Comparison of ENCODE assay signal across 1 cellular context in the genomic region with DNA sequence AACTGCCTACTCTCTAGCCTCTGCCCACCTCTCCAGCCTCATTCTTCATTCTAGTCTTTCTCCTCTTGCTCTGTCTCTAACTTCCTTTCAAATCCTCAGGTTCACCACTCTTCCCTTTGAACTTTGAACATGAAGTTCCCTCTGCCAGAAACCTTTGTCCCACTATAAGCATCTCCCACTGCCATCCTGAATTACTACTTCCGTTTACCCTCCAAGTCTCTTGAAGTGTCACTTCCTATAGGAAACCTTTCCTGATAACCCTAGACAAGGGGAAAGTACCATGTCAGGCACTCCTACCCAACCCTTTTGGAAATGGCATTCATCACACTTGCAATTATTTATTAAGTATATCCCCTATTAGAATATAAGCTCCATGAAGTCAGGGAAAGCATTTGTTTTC.
TF ChIP-seq lines count a peak whose summit lies in the region.

No MANE protein-coding gene starts in this region.

TF ChIP-seq in WTC11, 78 proteins besides CTCF, POLR2A, EP300 and RAD21:
- TF ChIP-seq E2F5 (CRISPR knock-in tag; IDR thresholded peaks at IDR 0.05) (no peak), GRHL2 (CRISPR knock-in tag; IDR thresholded peaks at IDR 0.05; ENCODE audit: insufficient replicate concordance, severe bottlenecking) (no peak), TCF7 (CRISPR knock-in tag; IDR thresholded peaks at IDR 0.05; ENCODE audit: low read depth) (no peak), RORB (CRISPR knock-in tag; IDR thresholded peaks at IDR 0.05) (no peak), ESRRA (CRISPR knock-in tag; IDR thresholded peaks at IDR 0.05; ENCODE audit: borderline replicate concordance) (no peak), ZNF671 (CRISPR knock-in tag; IDR thresholded peaks at IDR 0.05) (no peak), NR2C2 (CRISPR knock-in tag; IDR thresholded peaks at IDR 0.05) (no peak), ELF4 (CRISPR knock-in tag; IDR thresholded peaks at IDR 0.05; ENCODE audit: low read depth) (no peak), CREM (CRISPR knock-in tag; IDR thresholded peaks at IDR 0.05) (no peak), ZNF416 (CRISPR knock-in tag; IDR thresholded peaks at IDR 0.05) (no peak), JUN (CRISPR knock-in tag; IDR thresholded peaks at IDR 0.05) (no peak), ZNF121 (CRISPR knock-in tag; IDR thresholded peaks at IDR 0.05) (no peak), SP1 (CRISPR knock-in tag; conservative IDR thresholded peaks at IDR 0.05) (no peak)
- TF ChIP-seq, protein P1, sequence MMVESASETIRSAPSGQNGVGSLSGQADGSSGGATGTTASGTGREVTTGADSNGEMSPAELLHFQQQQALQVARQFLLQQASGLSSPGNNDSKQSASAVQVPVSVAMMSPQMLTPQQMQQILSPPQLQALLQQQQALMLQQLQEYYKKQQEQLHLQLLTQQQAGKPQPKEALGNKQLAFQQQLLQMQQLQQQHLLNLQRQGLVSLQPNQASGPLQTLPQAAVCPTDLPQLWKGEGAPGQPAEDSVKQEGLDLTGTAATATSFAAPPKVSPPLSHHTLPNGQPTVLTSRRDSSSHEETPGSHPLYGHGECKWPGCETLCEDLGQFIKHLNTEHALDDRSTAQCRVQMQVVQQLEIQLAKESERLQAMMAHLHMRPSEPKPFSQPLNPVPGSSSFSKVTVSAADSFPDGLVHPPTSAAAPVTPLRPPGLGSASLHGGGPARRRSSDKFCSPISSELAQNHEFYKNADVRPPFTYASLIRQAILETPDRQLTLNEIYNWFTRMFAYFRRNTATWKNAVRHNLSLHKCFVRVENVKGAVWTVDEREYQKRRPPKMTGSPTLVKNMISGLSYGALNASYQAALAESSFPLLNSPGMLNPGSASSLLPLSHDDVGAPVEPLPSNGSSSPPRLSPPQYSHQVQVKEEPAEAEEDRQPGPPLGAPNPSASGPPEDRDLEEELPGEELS (CRISPR knock-in tag; IDR thresholded peaks at IDR 0.05), result no peak
- TF ChIP-seq, protein P2, sequence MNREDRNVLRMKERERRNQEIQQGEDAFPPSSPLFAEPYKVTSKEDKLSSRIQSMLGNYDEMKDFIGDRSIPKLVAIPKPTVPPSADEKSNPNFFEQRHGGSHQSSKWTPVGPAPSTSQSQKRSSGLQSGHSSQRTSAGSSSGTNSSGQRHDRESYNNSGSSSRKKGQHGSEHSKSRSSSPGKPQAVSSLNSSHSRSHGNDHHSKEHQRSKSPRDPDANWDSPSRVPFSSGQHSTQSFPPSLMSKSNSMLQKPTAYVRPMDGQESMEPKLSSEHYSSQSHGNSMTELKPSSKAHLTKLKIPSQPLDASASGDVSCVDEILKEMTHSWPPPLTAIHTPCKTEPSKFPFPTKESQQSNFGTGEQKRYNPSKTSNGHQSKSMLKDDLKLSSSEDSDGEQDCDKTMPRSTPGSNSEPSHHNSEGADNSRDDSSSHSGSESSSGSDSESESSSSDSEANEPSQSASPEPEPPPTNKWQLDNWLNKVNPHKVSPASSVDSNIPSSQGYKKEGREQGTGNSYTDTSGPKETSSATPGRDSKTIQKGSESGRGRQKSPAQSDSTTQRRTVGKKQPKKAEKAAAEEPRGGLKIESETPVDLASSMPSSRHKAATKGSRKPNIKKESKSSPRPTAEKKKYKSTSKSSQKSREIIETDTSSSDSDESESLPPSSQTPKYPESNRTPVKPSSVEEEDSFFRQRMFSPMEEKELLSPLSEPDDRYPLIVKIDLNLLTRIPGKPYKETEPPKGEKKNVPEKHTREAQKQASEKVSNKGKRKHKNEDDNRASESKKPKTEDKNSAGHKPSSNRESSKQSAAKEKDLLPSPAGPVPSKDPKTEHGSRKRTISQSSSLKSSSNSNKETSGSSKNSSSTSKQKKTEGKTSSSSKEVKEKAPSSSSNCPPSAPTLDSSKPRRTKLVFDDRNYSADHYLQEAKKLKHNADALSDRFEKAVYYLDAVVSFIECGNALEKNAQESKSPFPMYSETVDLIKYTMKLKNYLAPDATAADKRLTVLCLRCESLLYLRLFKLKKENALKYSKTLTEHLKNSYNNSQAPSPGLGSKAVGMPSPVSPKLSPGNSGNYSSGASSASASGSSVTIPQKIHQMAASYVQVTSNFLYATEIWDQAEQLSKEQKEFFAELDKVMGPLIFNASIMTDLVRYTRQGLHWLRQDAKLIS (CRISPR knock-in tag; IDR thresholded peaks at IDR 0.05; ENCODE audit: borderline replicate concordance), result no peak
